In the genomic region with DNA sequence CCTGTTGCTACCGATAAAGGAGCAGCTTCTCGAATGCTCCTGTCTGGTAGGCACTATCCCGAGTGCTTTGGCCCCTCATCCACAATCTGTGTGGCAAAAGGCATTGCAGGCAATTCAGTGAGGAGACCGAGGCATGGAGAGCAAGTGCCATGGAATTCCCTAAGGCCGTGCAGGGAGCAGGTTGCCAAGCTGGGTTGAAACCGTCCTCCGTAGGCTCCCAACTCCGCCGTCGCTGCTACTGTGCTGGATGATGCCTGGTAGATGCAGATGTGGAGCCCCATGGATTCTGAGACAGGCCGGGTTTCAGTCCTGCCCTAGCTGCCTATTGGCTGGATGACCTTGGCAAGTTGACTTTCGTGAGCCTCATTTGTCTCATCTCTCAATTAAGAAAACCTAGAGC, we compare ENCODE assay signal across 2 cellular contexts.
TF ChIP-seq lines count a peak whose summit lies in the region.

No MANE protein-coding gene starts in this region.

TF ChIP-seq in SK-N-SH, 30 proteins besides CTCF, POLR2A, EP300 and RAD21 (continued from another document):
- TF ChIP-seq SMC3 (IDR thresholded peaks at IDR 0.05; ENCODE audit: low read depth, low read length) (no peak), RFX5 (IDR thresholded peaks at IDR 0.05; ENCODE audit: low read length) (no peak), NRF1 (IDR thresholded peaks at IDR 0.05; ENCODE audit: low read depth, low read length) (no peak), POLR2AphosphoS5 (IDR thresholded peaks at IDR 0.05; ENCODE audit: low read depth, low read length) (no peak), MEF2A (IDR thresholded peaks at IDR 0.05; ENCODE audit: borderline replicate concordance, low read depth) (no peak), FOXJ3 (CRISPR knock-in tag; IDR thresholded peaks at IDR 0.05) (no peak), JUND (IDR thresholded peaks at IDR 0.05) (no peak), RCOR1 (IDR thresholded peaks at IDR 0.05; ENCODE audit: low read length) (no peak), USF1 (IDR thresholded peaks at IDR 0.05; ENCODE audit: borderline replicate concordance, low read depth) (no peak), CHD2 (IDR thresholded peaks at IDR 0.05; ENCODE audit: low read length, partially characterized antibody) (no peak), FOXM1 (IDR thresholded peaks at IDR 0.05; ENCODE audit: low read depth) (no peak)

TF ChIP-seq in SK-N-SH treated with all-trans-retinoic acid at 6 μM for 48 hours, 23 proteins besides CTCF, POLR2A, EP300 and RAD21 (continued from another document):
- TF ChIP-seq ZC3H10 (CRISPR knock-in tag; IDR thresholded peaks at IDR 0.05) (no peak), PPARA (CRISPR knock-in tag; IDR thresholded peaks at IDR 0.05; ENCODE audit: borderline replicate concordance) (no peak), GLIS3 (CRISPR knock-in tag; IDR thresholded peaks at IDR 0.05) (no peak), BACH2 (CRISPR knock-in tag; IDR thresholded peaks at IDR 0.05; ENCODE audit: borderline replicate concordance) (no peak), TOX (CRISPR knock-in tag; IDR thresholded peaks at IDR 0.05; ENCODE audit: borderline replicate concordance) (no peak), SNAI2 (CRISPR knock-in tag; IDR thresholded peaks at IDR 0.05) (no peak), ZNF8 (CRISPR knock-in tag; IDR thresholded peaks at IDR 0.05) (no peak), ESRRG (CRISPR knock-in tag; IDR thresholded peaks at IDR 0.05) (no peak), ZFP3 (CRISPR knock-in tag; IDR thresholded peaks at IDR 0.05) (no peak), POU6F1 (CRISPR knock-in tag; IDR thresholded peaks at IDR 0.05; ENCODE audit: borderline replicate concordance, low read depth) (no peak), CREB5 (CRISPR knock-in tag; IDR thresholded peaks at IDR 0.05; ENCODE audit: low read depth) (no peak), TCF4 (CRISPR knock-in tag; IDR thresholded peaks at IDR 0.05; ENCODE audit: borderline replicate concordance) (no peak), RARB (CRISPR knock-in tag; IDR thresholded peaks at IDR 0.05) (no peak)
- TF ChIP-seq, protein P1, sequence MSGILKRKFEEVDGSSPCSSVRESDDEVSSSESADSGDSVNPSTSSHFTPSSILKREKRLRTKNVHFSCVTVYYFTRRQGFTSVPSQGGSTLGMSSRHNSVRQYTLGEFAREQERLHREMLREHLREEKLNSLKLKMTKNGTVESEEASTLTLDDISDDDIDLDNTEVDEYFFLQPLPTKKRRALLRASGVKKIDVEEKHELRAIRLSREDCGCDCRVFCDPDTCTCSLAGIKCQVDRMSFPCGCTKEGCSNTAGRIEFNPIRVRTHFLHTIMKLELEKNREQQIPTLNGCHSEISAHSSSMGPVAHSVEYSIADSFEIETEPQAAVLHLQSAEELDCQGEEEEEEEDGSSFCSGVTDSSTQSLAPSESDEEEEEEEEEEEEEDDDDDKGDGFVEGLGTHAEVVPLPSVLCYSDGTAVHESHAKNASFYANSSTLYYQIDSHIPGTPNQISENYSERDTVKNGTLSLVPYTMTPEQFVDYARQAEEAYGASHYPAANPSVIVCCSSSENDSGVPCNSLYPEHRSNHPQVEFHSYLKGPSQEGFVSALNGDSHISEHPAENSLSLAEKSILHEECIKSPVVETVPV (CRISPR knock-in tag; IDR thresholded peaks at IDR 0.05), result no peak
TF ChIP-seq in SK-N-SH treated with all-trans-retinoic acid at 6 μM for 48 hours: peak in this region for 0.
